Comparison of ENCODE assay signal across 26 cellular contexts in the genomic region with DNA sequence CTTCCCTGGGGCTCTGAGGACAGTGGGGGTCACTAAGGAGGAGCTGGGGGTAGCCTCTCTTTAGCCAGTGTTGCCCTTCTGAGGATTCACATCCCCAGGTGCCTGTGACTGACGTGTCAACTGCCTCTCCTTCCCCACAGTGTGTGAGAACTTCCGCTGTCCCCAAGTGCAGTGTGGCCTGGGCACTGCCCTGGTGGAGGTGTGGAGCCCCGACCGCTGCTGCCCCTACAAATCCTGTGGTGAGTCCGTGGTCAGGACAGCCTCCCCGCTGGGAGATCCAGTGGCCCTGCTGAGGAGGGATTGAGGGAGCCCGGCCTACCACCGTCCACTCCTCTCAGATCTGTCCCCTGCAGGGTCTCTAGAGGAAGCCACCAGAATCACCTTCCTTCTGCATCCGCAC.
DNase-seq lines count a peak whose midpoint lies in the region; ATAC-seq, FAIRE-seq and TF ChIP-seq lines count a peak whose summit lies in the region.
"Had no signal": no experiment of that assay in that cellular context is flagged by ENCODE, and none has a peak within 500 bp of the region (broad histone marks: within the 10 kb centered on the region; RNA-seq: fewer than 3 reads in every experiment).

No MANE protein-coding gene starts in this region.

- no peak overlapping the region for H4K8ac ChIP-seq in neuronal stem cell (ENCODE audit: low read depth, low read length)

- H3K4me3 ChIP-seq in endodermal cell (ENCODE audit: low read length) (no peak overlapping the region), neuronal stem cell (ENCODE audit: low read length in 2 of 2) (no peak overlapping the region)
- H3K4me3 ChIP-seq: A549; BLaER1 treated with 17β-estradiol and CSF1 and Interleukin-3, amounts not matched to agents 10 nM and 100 nM; GM23338 had no signal

- H3K27ac Mint-ChIP-seq in endodermal cell = no peak overlapping the region
- H3K27ac Mint-ChIP-seq: CD4-positive, alpha-beta T cell; CD8-positive, alpha-beta memory T cell; GM23338 had no signal

- no peak overlapping the region for H2BK12ac ChIP-seq in neuronal stem cell (ENCODE audit: low read length)

- H3K4me1 ChIP-seq in endodermal cell (ENCODE audit: control insufficient read depth, insufficient read depth, low read length) (no peaks in the 10 kb centered on the region), neuronal stem cell (ENCODE audit: control insufficient read depth in 2 of 2, insufficient read depth in 1 of 2, low read depth in 1 of 2, low read length in 2 of 2) (no peaks in the 10 kb centered on the region)
- H3K4me1 ChIP-seq: A549, BE2C had no signal

- no peaks in the 10 kb centered on the region for H3K9me3 Mint-ChIP-seq in endodermal cell
- no peaks in the 10 kb centered on the region for H3K9me3 Mint-ChIP-seq in activated T-cell treated with anti-CD3 and anti-CD28 coated beads, Interleukin-2, amount 50 U/mL, for 4 hours
- H3K9me3 Mint-ChIP-seq: CD14-positive monocyte; CD4-positive, alpha-beta T cell; CD8-positive, alpha-beta memory T cell; GM23338 had no signal

- H3K36me3 Mint-ChIP-seq in endodermal cell (ENCODE audit: low read depth) = no peaks in the 10 kb centered on the region
- no peaks in the 10 kb centered on the region for H3K36me3 Mint-ChIP-seq in activated T-cell treated with anti-CD3 and anti-CD28 coated beads, Interleukin-2, amount 50 U/mL, for 4 hours (ENCODE audit: insufficient read depth)
- H3K36me3 Mint-ChIP-seq: CD14-positive monocyte; CD8-positive, alpha-beta memory T cell had no signal

- TF ChIP-seq POLR2A in GM12892 (IDR thresholded peaks at IDR 0.05; ENCODE audit: low read depth, low read length) = no peak

- no peak overlapping the region for H2BK120ac ChIP-seq in neuronal stem cell (ENCODE audit: low read depth, low read length)

- H3K4me2 ChIP-seq in neuronal stem cell (ENCODE audit: insufficient read depth, low read length, poor library complexity, severe bottlenecking) = no peak overlapping the region
- H3K4me2 ChIP-seq: A549; BLaER1 treated with 17β-estradiol and CSF1 and Interleukin-3, amounts not matched to agents 10 nM and 100 nM; GM23338 had no signal

- H3K4ac ChIP-seq in neuronal stem cell (ENCODE audit: low read length) = no peak overlapping the region

- no peak overlapping the region for H4K91ac ChIP-seq in neuronal stem cell (ENCODE audit: low read depth, low read length, poor library complexity)

- WGBS in endodermal cell (ENCODE audit: insufficient coverage in 1 of 2, insufficient read length in 1 of 2), 2 experiments = 83% methylated on average over 9 of the region's 9 CpGs; no CpG with 5 or more reads in 1 of the 2 experiments
- WGBS in neuronal stem cell (ENCODE audit: extremely low coverage in 2 of 2, insufficient read length in 2 of 2, insufficient replicate concordance in 1 of 2), 2 donors = no CpG with 5 or more reads among the region's 9 CpGs

- peaks cover 1% of the 10 kb centered on the region for H3K27me3 Mint-ChIP-seq in endodermal cell (ENCODE audit: insufficient read depth)
- peaks cover 3% of the 10 kb centered on the region for H3K27me3 Mint-ChIP-seq in activated T-cell treated with anti-CD3 and anti-CD28 coated beads, Interleukin-2, amount 50 U/mL, for 4 hours (ENCODE audit: low read depth)
- H3K27me3 Mint-ChIP-seq: CD4-positive, alpha-beta T cell had no signal

- no peaks in the 10 kb centered on the region for H3K36me3 ChIP-seq in endodermal cell (ENCODE audit: control insufficient read depth, insufficient read depth, low read length)
- no peaks in the 10 kb centered on the region for H3K36me3 ChIP-seq in neuronal stem cell (replicated peaks in 1 of 2; ENCODE audit: control insufficient read depth in 2 of 2, insufficient read depth in 2 of 2, low read length in 2 of 2)
- H3K36me3 ChIP-seq: BE2C; BLaER1 treated with 17β-estradiol and CSF1 and Interleukin-3, amounts not matched to agents 10 nM and 100 nM had no signal

- no peak overlapping the region for H3K23ac ChIP-seq in neuronal stem cell (ENCODE audit: low read depth, low read length, poor library complexity)

- FAIRE-seq in GM12892 (lab: Jason Lieb, UNC) = no peak
- FAIRE-seq: A549, D721Med, GM12891, GM18507, H54 had no signal

- H3K4me1 Mint-ChIP-seq in endodermal cell = no peaks in the 10 kb centered on the region
- no peaks in the 10 kb centered on the region for H3K4me1 Mint-ChIP-seq in activated T-cell treated with anti-CD3 and anti-CD28 coated beads, Interleukin-2, amount 50 U/mL, for 4 hours (ENCODE audit: low read depth)
- H3K4me1 Mint-ChIP-seq: CD14-positive monocyte; CD8-positive, alpha-beta memory T cell; GM23338 had no signal

- TF ChIP-seq CTCF in GM10248 (IDR thresholded peaks at IDR 0.05; ENCODE audit: control extremely low read depth, extremely low read depth, low read depth, missing control alignments) = no peak
- TF ChIP-seq CTCF in GM13977 (IDR thresholded peaks at IDR 0.05; ENCODE audit: extremely low read depth, insufficient read depth, missing control alignments) = no peak
- no peak for TF ChIP-seq CTCF in endodermal cell (conservative IDR thresholded peaks at IDR 0.05)

- H3K9ac ChIP-seq in endodermal cell (ENCODE audit: extremely low read depth, low read length, poor library complexity, severe bottlenecking) (no peak overlapping the region), neuronal stem cell (ENCODE audit: low read depth, low read length, poor library complexity) (no peak overlapping the region)
- H3K9ac ChIP-seq: BLaER1 treated with 17β-estradiol and CSF1 and Interleukin-3, amounts not matched to agents 10 nM and 100 nM had no signal

- no peaks in the 10 kb centered on the region for H3K27me3 ChIP-seq in endodermal cell (ENCODE audit: control insufficient read depth, insufficient read depth, low read length, poor library complexity, severe bottlenecking)
- peaks cover 0 to 6% (median 0%) of the 10 kb centered on the region in 3 experiments for H3K27me3 ChIP-seq in neuronal stem cell (ENCODE audit: control insufficient read depth in 3 of 3, insufficient read depth in 3 of 3, low read depth in 1 of 3, low read length in 3 of 3)
- H3K27me3 ChIP-seq: BE2C; BLaER1 treated with 17β-estradiol and CSF1 and Interleukin-3, amounts not matched to agents 10 nM and 100 nM had no signal

- peak overlapping the region; percentile 35 for H3K18ac ChIP-seq in neuronal stem cell (ENCODE audit: low read length)

- in situ Hi-C loops in GM13977 (cut with MboI; ENCODE audit: low pct_unique_long_range_greater_than_20kb, low sequenced_read_pairs, unreplicated experiment) = no loop called here

- H3K27ac ChIP-seq in endodermal cell (ENCODE audit: low read depth, low read length) = no peak overlapping the region
- H3K27ac ChIP-seq in neuronal stem cell (replicated peaks; ENCODE audit: low read length) = no peak overlapping the region
- H3K27ac ChIP-seq: A549; BLaER1 treated with 17β-estradiol and CSF1 and Interleukin-3, amounts not matched to agents 10 nM and 100 nM had no signal

- H3K14ac ChIP-seq in neuronal stem cell (ENCODE audit: low read length) = no peak overlapping the region

- POLR2A ChIA-PET in GM10248 (lab: Yijun Ruan, JAX) = no interaction called here

- H2BK5ac ChIP-seq in neuronal stem cell (ENCODE audit: low read length) = no peak overlapping the region

- no peaks in the 10 kb centered on the region for H3K79me1 ChIP-seq in neuronal stem cell (ENCODE audit: low read depth, low read length)

- DNase-seq in GM10248 (ENCODE audit: extremely low spot score) = peak; percentile 9
- peak; percentile 2 for DNase-seq in GM13977 (ENCODE audit: low spot score)
- DNase-seq in endodermal cell = peak; percentile 34
- no peak for DNase-seq in neuronal stem cell (ENCODE audit: low spot score)
- DNase-seq in activated T-cell treated with anti-CD3 and anti-CD28 coated beads, Interleukin-2, amount 50 U/mL, for 4 hours = no peak
- no peak for DNase-seq in GM12892 (ENCODE audit: insufficient read length)
- no peak for DNase-seq in stimulated activated CD4-positive, alpha-beta T cell treated with anti-CD3 and anti-CD28 coated beads, Interleukin-2, amount 100 ng/mL, for 48 hours
- DNase-seq: 8988T; ACHN; AML-193; BE2C; CD4-positive, alpha-beta T cell; CD8-positive, alpha-beta memory T cell; DMS 273 treated with DMSO at 0.1 percent for 48 hours; DMS79; EL; GDM1; HCEC 1CT had no signal

- H3K9me3 ChIP-seq in endodermal cell (ENCODE audit: control insufficient read depth, low read length) (no peaks in the 10 kb centered on the region), neuronal stem cell (replicated peaks in 1 of 2; ENCODE audit: control insufficient read depth in 2 of 2, insufficient read depth in 1 of 2, low read depth in 1 of 2, low read length in 2 of 2) (no peaks in the 10 kb centered on the region)
- H3K9me3 ChIP-seq: A549; BE2C; BLaER1 treated with 17β-estradiol and CSF1 and Interleukin-3, amounts not matched to agents 10 nM and 100 nM had no signal

- CTCF ChIA-PET in GM10248 (lab: Yijun Ruan, JAX) = no interaction called here

- no peak overlapping the region for H3K4me3 Mint-ChIP-seq in endodermal cell
- H3K4me3 Mint-ChIP-seq in activated T-cell treated with anti-CD3 and anti-CD28 coated beads, Interleukin-2, amount 50 U/mL, for 4 hours = no peak overlapping the region
- H3K4me3 Mint-ChIP-seq: CD14-positive monocyte; CD4-positive, alpha-beta T cell; CD8-positive, alpha-beta memory T cell; GM23338 had no signal

- no peak overlapping the region for H2BK15ac ChIP-seq in neuronal stem cell (ENCODE audit: low read length)

- H2AK5ac ChIP-seq in neuronal stem cell (ENCODE audit: low read depth, low read length) = no peak overlapping the region

- ATAC-seq in activated T-cell treated with anti-CD3 and anti-CD28 coated beads, Interleukin-2, amount 50 U/mL, for 4 hours = no peak
- ATAC-seq: A549, GM23338 had no signal

- H2AFZ ChIP-seq in neuronal stem cell (ENCODE audit: low read length) = no peak overlapping the region
- H2AFZ ChIP-seq: GM23338 had no signal

Comparison
In these comparisons a context has a peak if more than half of its experiments do, and no peak if none do; other contexts are left out.
1. DNase-seq: peak in GM10248 (single experiment), GM13977 (single experiment) and endodermal cell (single experiment); none in neuronal stem cell (single experiment), activated T-cell treated with anti-CD3 and anti-CD28 coated beads, Interleukin-2, amount 50 U/mL, for 4 hours (single experiment), GM12892 (single experiment) and stimulated activated CD4-positive, alpha-beta T cell treated with anti-CD3 and anti-CD28 coated beads, Interleukin-2, amount 100 ng/mL, for 48 hours (0 of 2).